8 cellular contexts compared by ENCODE assay signal in genomic region chr10:24952701-24953349, GRCh38. TPM values are rescaled to one million over a fixed set of nuclear protein-coding genes. Genes with fewer than 3 reads are reported as not detected.
DNase-seq lines count a peak whose midpoint lies in the region; ATAC-seq, FAIRE-seq and TF ChIP-seq lines count a peak whose summit lies in the region.

No MANE protein-coding gene starts in this region.

- H3K36me3 ChIP-seq in esophagus squamous epithelium: no peaks in the 10 kb centered on the region
- H3K36me3 ChIP-seq in naive thymus-derived CD4-positive, alpha-beta T cell (ENCODE audit: control insufficient read depth in 2 of 3, insufficient read depth in 3 of 3, low read length in 3 of 3): no peaks in the 10 kb centered on the region
- H3K36me3 ChIP-seq in suprapubic skin: no peaks in the 10 kb centered on the region

- TF ChIP-seq CTCF in esophagus squamous epithelium (IDR thresholded peaks at IDR 0.05) (peak in 4 of 6 experiments; percentile 12 to 39 (median 28)), suprapubic skin (IDR thresholded peaks at IDR 0.05) (no peak)

- H3K27ac Mint-ChIP-seq in activated T-helper 1 cell treated with anti-CD3 and anti-CD28 coated beads, Interleukin-12 subunit alpha, Interleukin-12 subunit beta, Interleukin-2, Interleukin-4 antibody, amounts not matched to agents 30 ng/mL and 10 ng/mL and 1 ng/mL, durations not matched to agents 14 hours and 24 hours and 36 hours: no peak overlapping the region
- peak overlapping the region; percentile 49 to 91 (median 83) for H3K27ac Mint-ChIP-seq in naive thymus-derived CD4-positive, alpha-beta T cell

- no peaks in the 10 kb centered on the region for H3K9me3 Mint-ChIP-seq in activated T-helper 1 cell treated with anti-CD3 and anti-CD28 coated beads, Interleukin-12 subunit alpha, Interleukin-12 subunit beta, Interleukin-2, Interleukin-4 antibody, amounts not matched to agents 30 ng/mL and 10 ng/mL and 1 ng/mL, durations not matched to agents 14 hours and 24 hours and 36 hours
- H3K9me3 Mint-ChIP-seq in naive thymus-derived CD4-positive, alpha-beta T cell: peaks cover 0 to 1% (median 0%) of the 10 kb centered on the region in 11 donors

- peak overlapping the region; percentile 79 for H3K4me3 Mint-ChIP-seq in activated T-helper 1 cell treated with anti-CD3 and anti-CD28 coated beads, Interleukin-12 subunit alpha, Interleukin-12 subunit beta, Interleukin-2, Interleukin-4 antibody, amounts not matched to agents 30 ng/mL and 10 ng/mL and 1 ng/mL, durations not matched to agents 14 hours and 24 hours and 36 hours
- H3K4me3 Mint-ChIP-seq in naive thymus-derived CD4-positive, alpha-beta T cell: peak overlapping the region; percentile 76 to 89 (median 86)

- no peaks in the 10 kb centered on the region for H3K36me3 Mint-ChIP-seq in activated T-helper 1 cell treated with anti-CD3 and anti-CD28 coated beads, Interleukin-12 subunit alpha, Interleukin-12 subunit beta, Interleukin-2, Interleukin-4 antibody, amounts not matched to agents 30 ng/mL and 10 ng/mL and 1 ng/mL, durations not matched to agents 14 hours and 24 hours and 36 hours (ENCODE audit: low read depth)
- no peaks in the 10 kb centered on the region for H3K36me3 Mint-ChIP-seq in naive thymus-derived CD4-positive, alpha-beta T cell

- peaks cover 16% of the 10 kb centered on the region for H3K4me1 Mint-ChIP-seq in activated T-helper 1 cell treated with anti-CD3 and anti-CD28 coated beads, Interleukin-12 subunit alpha, Interleukin-12 subunit beta, Interleukin-2, Interleukin-4 antibody, amounts not matched to agents 30 ng/mL and 10 ng/mL and 1 ng/mL, durations not matched to agents 14 hours and 24 hours and 36 hours (ENCODE audit: low read depth)
- peaks cover 7 to 31% (median 19%) of the 10 kb centered on the region in 7 donors for H3K4me1 Mint-ChIP-seq in naive thymus-derived CD4-positive, alpha-beta T cell

- no peaks in the 10 kb centered on the region for H3K27me3 Mint-ChIP-seq in activated T-helper 1 cell treated with anti-CD3 and anti-CD28 coated beads, Interleukin-12 subunit alpha, Interleukin-12 subunit beta, Interleukin-2, Interleukin-4 antibody, amounts not matched to agents 30 ng/mL and 10 ng/mL and 1 ng/mL, durations not matched to agents 14 hours and 24 hours and 36 hours (ENCODE audit: insufficient read depth)
- H3K27me3 Mint-ChIP-seq in naive thymus-derived CD4-positive, alpha-beta T cell: no peaks in the 10 kb centered on the region

- H3K27ac ChIP-seq in esophagus squamous epithelium: peak overlapping the region; percentile 76 to 90 (median 85)
- H3K27ac ChIP-seq in naive thymus-derived CD4-positive, alpha-beta T cell (ENCODE audit: low read depth, low read length): peak overlapping the region; percentile 59
- H3K27ac ChIP-seq in suprapubic skin: peak overlapping the region; percentile 91

- DNase-seq in GM12891 (ENCODE audit: insufficient read length, low spot score): peak; percentile 50
- DNase-seq in NCI-H446 treated with DMSO at 0.1 percent for 48 hours (lab: John Stamatoyannopoulos, UW): peak; percentile 25
- peak; percentile 7 for DNase-seq in activated T-helper 1 cell treated with anti-CD3 and anti-CD28 coated beads, Interleukin-12 subunit alpha, Interleukin-12 subunit beta, Interleukin-2, Interleukin-4 antibody, amounts not matched to agents 30 ng/mL and 10 ng/mL and 1 ng/mL, durations not matched to agents 14 hours and 24 hours and 36 hours (ENCODE audit: low spot score)
- no peak for DNase-seq in esophagus squamous epithelium (lab: John Stamatoyannopoulos, UW)
- DNase-seq in naive thymus-derived CD4-positive, alpha-beta T cell: peak; percentile 31 to 66 (median 55)
- DNase-seq in suprapubic skin (ENCODE audit: low spot score in 2 of 2): peak in 1 of 2 donors; percentile 74
- DNase-seq in NK-92 treated with Interleukin-12 subunit alpha and Interleukin-12 subunit beta, amount 100 ng/mL, for 24 hours (lab: John Stamatoyannopoulos, UW): no peak

- H3K4me3 ChIP-seq in esophagus squamous epithelium (peak overlapping the region; percentile 55 to 76 (median 64)), suprapubic skin (peak overlapping the region; percentile 76)
- peak overlapping the region; percentile 55 for H3K4me3 ChIP-seq in naive thymus-derived CD4-positive, alpha-beta T cell (ENCODE audit: low read length)

- ATAC-seq in HG02588 (IDR thresholded peaks at IDR 0.05; ENCODE audit: unreplicated experiment): peak; percentile 73
- ATAC-seq in naive thymus-derived CD4-positive, alpha-beta T cell: peak; percentile 89

- POLR2A ChIA-PET in naive thymus-derived CD4-positive, alpha-beta T cell (lab: Charles Lee): interaction anchor here (0.6 to 1.5 kb wide), 7 partner anchors 52 to 1515 kb away, joined by 3 read pairs; partner anchors contain the start of genes ARHGAP21 and ENKUR

- WGBS in esophagus squamous epithelium, 2 donors: 7 to 17% methylated on average over 8 to 12 of the region's 50 CpGs
- WGBS in suprapubic skin: 5% methylated on average over 15 of the region's 50 CpGs

- intact Hi-C loops in activated T-helper 1 cell treated with anti-CD3 and anti-CD28 coated beads, Interleukin-12 subunit alpha, Interleukin-12 subunit beta, Interleukin-2, Interleukin-4 antibody, amounts not matched to agents 30 ng/mL and 10 ng/mL and 1 ng/mL, durations not matched to agents 14 hours and 24 hours and 36 hours (cut with micrococcal nuclease): loop anchor here (1.0 to 10.0 kb wide), 5 partner anchors 51 to 311 kb away; partner anchors contain the start of genes ENKUR and THNSL1
- intact Hi-C loops in esophagus squamous epithelium (cut with DNase I): no loop called here
- intact Hi-C loops in naive thymus-derived CD4-positive, alpha-beta T cell (cut with micrococcal nuclease): loop anchor here (1.0 to 5.0 kb wide), 9 partner anchors 63 to 331 kb away; partner anchors contain the start of genes ENKUR (in 1 of the 2) and THNSL1 (in 1 of the 2)

- H3K27me3 ChIP-seq in esophagus squamous epithelium: peaks cover 0 to 9% (median 0%) of the 10 kb centered on the region in 4 donors
- no peaks in the 10 kb centered on the region for H3K27me3 ChIP-seq in naive thymus-derived CD4-positive, alpha-beta T cell (ENCODE audit: control insufficient read depth in 2 of 2, insufficient read depth in 2 of 2, low read length in 2 of 2)
- no peaks in the 10 kb centered on the region for H3K27me3 ChIP-seq in suprapubic skin

- TF ChIP-seq POLR2A in GM12891 (IDR thresholded peaks at IDR 0.05; ENCODE audit: low read depth, low read length) (no peak), esophagus squamous epithelium (IDR thresholded peaks at IDR 0.05) (no peak), suprapubic skin (IDR thresholded peaks at IDR 0.05) (no peak)

- FAIRE-seq in GM12891 (lab: Jason Lieb, UNC): no peak

- peaks cover 7 to 38% (median 24%) of the 10 kb centered on the region in 3 donors for H3K4me1 ChIP-seq in esophagus squamous epithelium
- H3K4me1 ChIP-seq in naive thymus-derived CD4-positive, alpha-beta T cell (ENCODE audit: control insufficient read depth in 2 of 2, insufficient read depth in 2 of 2, low read length in 2 of 2): peaks cover 4 to 6% of the 10 kb centered on the region in 2 donors
- H3K4me1 ChIP-seq in suprapubic skin: peaks cover 32% of the 10 kb centered on the region

- TF ChIP-seq EP300 in suprapubic skin (IDR thresholded peaks at IDR 0.05): no peak

- H3K9me3 ChIP-seq in esophagus squamous epithelium (no peaks in the 10 kb centered on the region), suprapubic skin (no peaks in the 10 kb centered on the region)
- no peaks in the 10 kb centered on the region for H3K9me3 ChIP-seq in naive thymus-derived CD4-positive, alpha-beta T cell (ENCODE audit: control insufficient read depth in 2 of 3, low read length in 3 of 3)

- CTCF ChIA-PET in naive thymus-derived CD4-positive, alpha-beta T cell (lab: Charles Lee): interaction anchor here (0.9 to 2.0 kb wide), 6 partner anchors 20 to 310 kb away, joined by 3 to 10 read pairs (median 5); no protein-coding TSS in a partner anchor

TF ChIP-seq in GM12891, 5 proteins besides CTCF, POLR2A, EP300 and RAD21:
- TF ChIP-seq PAX5 (IDR thresholded peaks at IDR 0.05; ENCODE audit: insufficient read depth, low read length, severe bottlenecking): no peak
- no peak for TF ChIP-seq POLR2AphosphoS5 (IDR thresholded peaks at IDR 0.05; ENCODE audit: low read depth, low read length)
- no peak for TF ChIP-seq TAF1 (IDR thresholded peaks at IDR 0.05; ENCODE audit: low read depth, low read length)
- TF ChIP-seq POU2F2 (IDR thresholded peaks at IDR 0.05; ENCODE audit: low read depth, low read length): no peak
- no peak for TF ChIP-seq SPI1 (IDR thresholded peaks at IDR 0.05; ENCODE audit: low read depth, low read length)

RNA-seq across cellular contexts. Expression of gene PRTFDC1, which starts 0.4 kb away (rescaled TPM):
- polyA plus RNA-seq in GM12891 (2012; ENCODE audit: low read depth, missing spikeins): 1.2 TPM
- total RNA-seq in activated T-helper 1 cell treated with anti-CD3 and anti-CD28 coated beads, Interleukin-12 subunit alpha, Interleukin-12 subunit beta, Interleukin-2, Interleukin-4 antibody, amounts not matched to agents 30 ng/mL and 10 ng/mL and 1 ng/mL, durations not matched to agents 14 hours and 24 hours and 36 hours: 0.32 and 0.57 TPM in 2 replicates
- total RNA-seq in esophagus squamous epithelium: 1 to 10 TPM in 3 of 4 donors, under 1 TPM in 1; 0.15 to 2.2 (median 1.8) TPM
- 1 to 10 TPM in 1 of 5 experiments, under 1 TPM in 4; 0.51 to 1.7 (median 0.88) TPM for total RNA-seq in naive thymus-derived CD4-positive, alpha-beta T cell
- polyA plus RNA-seq in naive thymus-derived CD4-positive, alpha-beta T cell: under 1 TPM; 0.13 to 0.69 TPM
- under 1 TPM; 0.40 to 0.76 (median 0.69) TPM for total RNA-seq in suprapubic skin

Comparison
In these comparisons a context has a peak if more than half of its experiments do, and no peak if none do; other contexts are left out.
1. DNase-seq: peak in GM12891 (single experiment), NCI-H446 treated with DMSO at 0.1 percent for 48 hours (single experiment), activated T-helper 1 cell treated with anti-CD3 and anti-CD28 coated beads, Interleukin-12 subunit alpha, Interleukin-12 subunit beta, Interleukin-2, Interleukin-4 antibody, amounts not matched to agents 30 ng/mL and 10 ng/mL and 1 ng/mL, durations not matched to agents 14 hours and 24 hours and 36 hours (single experiment) and naive thymus-derived CD4-positive, alpha-beta T cell (9 of 9); none in esophagus squamous epithelium (single experiment) and NK-92 treated with Interleukin-12 subunit alpha and Interleukin-12 subunit beta, amount 100 ng/mL, for 24 hours (single experiment).
2. CTCF ChIP-seq: peak in esophagus squamous epithelium (4 of 6); none in suprapubic skin (0 of 2).
3. Peak in every context shown above with its lines, with median percentiles within 50 percentile points of each other: H3K27ac ChIP-seq and H3K4me3 ChIP-seq.